In genomic region chr2:86143307-86143706, GRCh38 we compare ENCODE assay signal across 1 cellular context.
A peak's percentile ranks its signal among the peaks of the same experiment; 100 is the strongest.
TF ChIP-seq lines count a peak whose summit lies in the region.

No MANE protein-coding gene starts in this region.

TF ChIP-seq in HepG2, 621 proteins besides CTCF, POLR2A, EP300 and RAD21:
- no peak for TF ChIP-seq TBX2 (CRISPR knock-in tag; IDR thresholded peaks at IDR 0.05; ENCODE audit: borderline replicate concordance)
- TF ChIP-seq HIVEP1 (CRISPR knock-in tag; IDR thresholded peaks at IDR 0.05) = no peak
- no peak for TF ChIP-seq SKI (IDR thresholded peaks at IDR 0.05; ENCODE audit: partially characterized antibody)
- TF ChIP-seq POLR2G (IDR thresholded peaks at IDR 0.05; ENCODE audit: low read depth, low read length) = peak; percentile 21; the same call in 1 of the 2 replicates
- no peak for TF ChIP-seq ZNF556 (CRISPR knock-in tag; IDR thresholded peaks at IDR 0.05; ENCODE audit: borderline replicate concordance)
- TF ChIP-seq CEBPB (IDR thresholded peaks at IDR 0.05; ENCODE audit: borderline replicate concordance, low read depth, low read length) = peak; percentile 57; the same call in 1 of the 2 replicates
- no peak for TF ChIP-seq ZNF143 (CRISPR knock-in tag; IDR thresholded peaks at IDR 0.05)
TF ChIP-seq in HepG2: peak in this region for 2.
